In genomic region chr19:40714519-40715299, GRCh38 we compare ENCODE assay signal across 8 cellular contexts. TPM values are rescaled to one million over a fixed set of nuclear protein-coding genes. Genes with fewer than 3 reads are reported as not detected.
DNase-seq lines count a peak whose midpoint lies in the region; ATAC-seq and TF ChIP-seq lines count a peak whose summit lies in the region.

No MANE protein-coding gene starts in this region.

- intact Hi-C loops in left colon (cut with DNase I, micrococcal nuclease) = no loop called here

- H3K4me3 ChIP-seq in choroid plexus epithelial cell (ENCODE audit: low read depth, low read length) = peak overlapping the region; percentile 81

- ATAC-seq in GM19043 (IDR thresholded peaks at IDR 0.05; ENCODE audit: low read depth, unreplicated experiment) = peak; percentile 54
- ATAC-seq in HG03354 (IDR thresholded peaks at IDR 0.05; ENCODE audit: poor library complexity, severe bottlenecking, unreplicated experiment) = peak; percentile 66
- peak; percentile 66 for ATAC-seq in left colon

- TF ChIP-seq CTCF in AG09319 (IDR thresholded peaks at IDR 0.05; ENCODE audit: low read depth, low read length) (no peak; the same call in 1 of the 2 replicates), choroid plexus epithelial cell (conservative IDR thresholded peaks at IDR 0.05; ENCODE audit: low read depth, low read length) (no peak)

- DNase-seq in AG09319 (ENCODE audit: extremely low read depth, low read depth) (peak; percentile 83), NCI-H510A (lab: John Stamatoyannopoulos, UW) (peak; percentile 79), choroid plexus epithelial cell (ENCODE audit: low read depth) (peak; percentile 95), left colon (peak; percentile 94 to 96)
- DNase-seq in activated CD4-positive, alpha-beta T cell treated with anti-CD3 and anti-CD28 coated beads for 48 hours = peak; percentile 95
- DNase-seq in stimulated activated CD4-positive, alpha-beta T cell treated with anti-CD3 and anti-CD28 coated beads, Interleukin-1b, Interleukin-23, amount 100 ng/mL, for 1 hour (ENCODE audit: low read depth in 2 of 2) = peak; percentile 76 to 86

RNA-seq across cellular contexts. Expression of gene COQ8B, which starts 2.0 kb away (rescaled TPM):
- total RNA-seq in left colon = 10 to 100 TPM; 28.5 to 41.5 TPM

RNA-seq across cellular contexts. Expression of gene ITPKC, which starts 2.2 kb away (rescaled TPM):
- total RNA-seq in left colon = 10 to 100 TPM; 24.3 to 24.5 TPM

RNA-seq across cellular contexts. Expression of gene NUMBL, which starts 24.3 kb away (rescaled TPM):
- total RNA-seq in left colon = 10 to 100 TPM in 1 of 2 donors, 1 to 10 TPM in 1; 9.6 to 14.5 TPM

RNA-seq across cellular contexts. Expression of gene ACTMAP, which starts 35.6 kb away (rescaled TPM):
- total RNA-seq in left colon = 10 to 100 TPM; 12.1 to 12.4 TPM

RNA-seq across cellular contexts. Expression of gene SNRPA, which starts 36.3 kb away (rescaled TPM):
- total RNA-seq in left colon = 10 to 100 TPM; 43.4 to 68.0 TPM

Comparison
In these comparisons a context has a peak if more than half of its experiments do, and no peak if none do; other contexts are left out.
1. Peak in every context shown above with its lines: DNase-seq, ATAC-seq and H3K4me3 ChIP-seq.